9 cellular contexts compared by ENCODE assay signal in genomic region chr13:30697177-30697953, GRCh38. TPM values are rescaled to one million over a fixed set of nuclear protein-coding genes. Genes with fewer than 3 reads are reported as not detected.
DNase-seq lines count a peak whose midpoint lies in the region; ATAC-seq and TF ChIP-seq lines count a peak whose summit lies in the region.
"Had no signal": no experiment of that assay in that cellular context is flagged by ENCODE, and none has a peak within 500 bp of the region (broad histone marks: within the 10 kb centered on the region; RNA-seq: fewer than 3 reads in every experiment).

No MANE protein-coding gene starts in this region.

- ATAC-seq in body of pancreas (peak; percentile 38), left lung (peak; percentile 74)

- intact Hi-C loops in body of pancreas (cut with DNase I) (no loop called here), left lung (cut with DNase I) (no loop called here)

- 54 to 69% methylated on average over 8 of the region's 8 CpGs for WGBS in body of pancreas, 2 donors

- TF ChIP-seq POLR2A in body of pancreas (IDR thresholded peaks at IDR 0.05): no peak

- TF ChIP-seq CTCF in body of pancreas (IDR thresholded peaks at IDR 0.05): no peak
- no peak for TF ChIP-seq CTCF in left lung (IDR thresholded peaks at IDR 0.05)

- H3K4me1 ChIP-seq in body of pancreas (no peaks in the 10 kb centered on the region), left lung (peaks cover 15 to 44% of the 10 kb centered on the region in 2 donors), subcutaneous abdominal adipose tissue (ENCODE audit: control insufficient read depth in 5 of 5, insufficient read depth in 5 of 5, low read length in 5 of 5) (peaks cover 3 to 43% (median 32%) of the 10 kb centered on the region in 5 donors)

- H3K9me3 ChIP-seq in body of pancreas (no peaks in the 10 kb centered on the region), left lung (no peaks in the 10 kb centered on the region), subcutaneous abdominal adipose tissue (ENCODE audit: control insufficient read depth in 5 of 5, low read length in 5 of 5) (no peaks in the 10 kb centered on the region)

- H3K9ac ChIP-seq in subcutaneous abdominal adipose tissue (ENCODE audit: low read length in 5 of 5): no peak overlapping the region

- H3K27ac ChIP-seq in body of pancreas (no peak overlapping the region), left lung (peak overlapping the region; percentile 50 to 79), subcutaneous abdominal adipose tissue (ENCODE audit: low read depth, low read length) (no peak overlapping the region)

- H3K4me3 ChIP-seq in body of pancreas: no peak overlapping the region
- no peak overlapping the region for H3K4me3 ChIP-seq in left lung
- H3K4me3 ChIP-seq in subcutaneous abdominal adipose tissue (ENCODE audit: low read depth in 1 of 5, low read length in 5 of 5): peak overlapping the region in 3 of 5 donors; percentile 1 to 44 (median 17)

- H3K36me3 ChIP-seq in body of pancreas (replicated peaks in 1 of 2; ENCODE audit: insufficient read depth in 1 of 2, low read depth in 2 of 2): no peaks in the 10 kb centered on the region
- H3K36me3 ChIP-seq in left lung: no peaks in the 10 kb centered on the region
- H3K36me3 ChIP-seq in subcutaneous abdominal adipose tissue (ENCODE audit: control insufficient read depth in 5 of 5, insufficient read depth in 5 of 5, low read length in 5 of 5): no peaks in the 10 kb centered on the region

- no peaks in the 10 kb centered on the region for H3K27me3 ChIP-seq in body of pancreas
- H3K27me3 ChIP-seq in left lung: no peaks in the 10 kb centered on the region
- H3K27me3 ChIP-seq in subcutaneous abdominal adipose tissue (ENCODE audit: control insufficient read depth in 5 of 5, insufficient read depth in 4 of 5, low read length in 5 of 5): no peaks in the 10 kb centered on the region

- DNase-seq in LoVo (ENCODE audit: low spot score): peak; percentile 29
- DNase-seq in body of pancreas: no peak
- DNase-seq in left lung: no peak
- no peak for DNase-seq in T1000 (lab: John Stamatoyannopoulos, UW)
- no peak for DNase-seq in activated T-cell treated with anti-CD3 and anti-CD28 coated beads for 4 hours
- no peak for DNase-seq in ureter (ENCODE audit: low spot score)
- DNase-seq: Karpas-422 had no signal

RNA-seq across cellular contexts. Expression of gene ALOX5AP, which starts 38.0 kb away (rescaled TPM):
- 10 to 100 TPM; 12.5 to 17.4 TPM for total RNA-seq in body of pancreas
- total RNA-seq in left lung: 100 to 1,000 TPM in 1 of 2 donors, 10 to 100 TPM in 1; 76.3 to 201 TPM
- 10.7 TPM for total RNA-seq in ureter
- total RNA-seq: progenitor cell of endocrine pancreas had no signal

Comparison
In these comparisons a context has a peak if more than half of its experiments do, and no peak if none do; other contexts are left out.
1. H3K27ac ChIP-seq: peak in left lung (2 of 2); none in body of pancreas (0 of 4) and subcutaneous abdominal adipose tissue (single experiment).
2. H3K4me3 ChIP-seq: peak in subcutaneous abdominal adipose tissue (3 of 5); none in body of pancreas (0 of 2) and left lung (0 of 2).